Comparison of ENCODE assay signal across 26 cellular contexts in genomic region chr22:47334596-47334995, GRCh38.
"Had no signal": no experiment of that assay in that cellular context is flagged by ENCODE, and none has a peak within 500 bp of the region (broad histone marks: within the 10 kb centered on the region; RNA-seq: fewer than 3 reads in every experiment).

No MANE protein-coding gene starts in this region.

- H3K27me3 Mint-ChIP-seq: dendritic cell treated with granulocyte-macrophage colony-stimulating factor and Interleukin-4, amounts not matched to agents 40 ng/mL and 50 ng/mL, for 4 days had no signal

- H3K4me3 Mint-ChIP-seq: dendritic cell treated with granulocyte-macrophage colony-stimulating factor and Interleukin-4, amounts not matched to agents 40 ng/mL and 50 ng/mL, for 4 days; endodermal cell; naive thymus-derived CD4-positive, alpha-beta T cell; nephron; neural progenitor cell; stimulated activated effector memory CD8-positive, alpha-beta T cell treated with anti-CD3 and anti-CD28 coated beads, Interleukin-12 subunit alpha, Interleukin-12 subunit beta, amount 100 ng/mL, for 72 hours had no signal

- H3K36me3 Mint-ChIP-seq: neural progenitor cell; stimulated activated effector memory CD8-positive, alpha-beta T cell treated with anti-CD3 and anti-CD28 coated beads, Interleukin-12 subunit alpha, Interleukin-12 subunit beta, amount 100 ng/mL, for 72 hours had no signal

- DNase-seq: colonic mucosa; effector CD8-positive, alpha-beta T cell; endodermal cell; foreskin melanocyte; glutamatergic neuron; heart right ventricle; hippocampal formation; kidney glomerular epithelial cell; left colon; left ventricle myocardium inferior; lower lobe of right lung; naive thymus-derived CD4-positive, alpha-beta T cell; right cardiac atrium; sigmoid colon; stimulated activated CD4-positive, alpha-beta T cell treated with anti-CD3 and anti-CD28 coated beads, Interleukin-2, amount 100 ng/mL, for 24 hours; stimulated activated CD4-positive, alpha-beta T cell treated with anti-CD3 and anti-CD28 coated beads, Interleukin-4, amount 100 ng/mL, for 24 hours; stimulated activated naive CD4-positive, alpha-beta T cell treated with Interleukin-2 at 50 U/mL for 16 hours; stomach; thyroid gland; trophoblast cell had no signal

- H3K27ac ChIP-seq: colonic mucosa, heart right ventricle, left ventricle myocardium inferior, lower lobe of right lung, neural progenitor cell, prostate gland, sigmoid colon, stomach, thyroid gland, vagina had no signal

- H3K9me3 Mint-ChIP-seq: dendritic cell treated with granulocyte-macrophage colony-stimulating factor and Interleukin-4, amounts not matched to agents 40 ng/mL and 50 ng/mL, for 4 days had no signal

- ATAC-seq: heart right ventricle; left colon; lower lobe of right lung; naive thymus-derived CD4-positive, alpha-beta T cell; right cardiac atrium; stimulated activated effector memory CD8-positive, alpha-beta T cell treated with anti-CD3 and anti-CD28 coated beads, Interleukin-12 subunit alpha, Interleukin-12 subunit beta, amount 100 ng/mL, for 72 hours had no signal

- H3K27ac Mint-ChIP-seq: dendritic cell treated with granulocyte-macrophage colony-stimulating factor and Interleukin-4, amounts not matched to agents 40 ng/mL and 50 ng/mL, for 4 days; endodermal cell; naive thymus-derived CD4-positive, alpha-beta T cell; nephron; neural progenitor cell; stimulated activated effector memory CD8-positive, alpha-beta T cell treated with anti-CD3 and anti-CD28 coated beads, Interleukin-12 subunit alpha, Interleukin-12 subunit beta, amount 100 ng/mL, for 72 hours had no signal

- H3K4me1 Mint-ChIP-seq: endodermal cell; stimulated activated effector memory CD8-positive, alpha-beta T cell treated with anti-CD3 and anti-CD28 coated beads, Interleukin-12 subunit alpha, Interleukin-12 subunit beta, amount 100 ng/mL, for 72 hours had no signal
